In genomic region chr1:51564124-51564523, GRCh38 we compare ENCODE assay signal across 10 cellular contexts. TPM values are rescaled to one million over a fixed set of nuclear protein-coding genes. Genes with fewer than 3 reads are reported as not detected.
DNase-seq lines count a peak whose midpoint lies in the region; ATAC-seq and TF ChIP-seq lines count a peak whose summit lies in the region.
"Had no signal": no experiment of that assay in that cellular context is flagged by ENCODE, and none has a peak within 500 bp of the region (broad histone marks: within the 10 kb centered on the region; RNA-seq: fewer than 3 reads in every experiment).

No MANE protein-coding gene starts in this region.

- H3K4me3 ChIP-seq in sigmoid colon = no peak overlapping the region

- no peak for TF ChIP-seq CTCF in sigmoid colon (IDR thresholded peaks at IDR 0.05)

- in situ Hi-C loops in Caki2 (cut with HindIII; ENCODE audit: low pct_unique_long_range_greater_than_20kb, low sequenced_read_pairs) = no loop called here

- TF ChIP-seq POLR2A in sigmoid colon (IDR thresholded peaks at IDR 0.05) = no peak

- H3K4me3 Mint-ChIP-seq in activated naive CD8-positive, alpha-beta T cell treated with anti-CD3 and anti-CD28 coated beads, Interleukin-2, amount 50 U/mL, for 24 hours = no peak overlapping the region
- no peak overlapping the region for H3K4me3 Mint-ChIP-seq in memory B cell
- H3K4me3 Mint-ChIP-seq: nephron had no signal

- intact Hi-C loops in sigmoid colon (cut with DNase I) = no loop called here

- no peaks in the 10 kb centered on the region for H3K9me3 Mint-ChIP-seq in activated naive CD8-positive, alpha-beta T cell treated with anti-CD3 and anti-CD28 coated beads, Interleukin-2, amount 50 U/mL, for 24 hours
- H3K9me3 Mint-ChIP-seq in memory B cell = no peaks in the 10 kb centered on the region
- H3K9me3 Mint-ChIP-seq: nephron had no signal

- H3K9me3 ChIP-seq in sigmoid colon = no peaks in the 10 kb centered on the region

- ATAC-seq in GM21529 (IDR thresholded peaks at IDR 0.05; ENCODE audit: unreplicated experiment) (peak; percentile 55), memory B cell (ENCODE audit: low read depth) (peak; percentile 96), HG03159 (IDR thresholded peaks at IDR 0.05; ENCODE audit: unreplicated experiment) (no peak), GM21515 (IDR thresholded peaks at IDR 0.05; ENCODE audit: unreplicated experiment) (no peak)
- ATAC-seq in activated naive CD8-positive, alpha-beta T cell treated with anti-CD3 and anti-CD28 coated beads, Interleukin-2, amount 50 U/mL, for 24 hours = peak; percentile 55

- H3K27ac Mint-ChIP-seq in activated naive CD8-positive, alpha-beta T cell treated with anti-CD3 and anti-CD28 coated beads, Interleukin-2, amount 50 U/mL, for 24 hours = no peak overlapping the region
- no peak overlapping the region for H3K27ac Mint-ChIP-seq in memory B cell
- H3K27ac Mint-ChIP-seq: nephron had no signal

- H3K36me3 Mint-ChIP-seq in activated naive CD8-positive, alpha-beta T cell treated with anti-CD3 and anti-CD28 coated beads, Interleukin-2, amount 50 U/mL, for 24 hours (ENCODE audit: low read depth) = no peaks in the 10 kb centered on the region
- H3K36me3 Mint-ChIP-seq in memory B cell = no peaks in the 10 kb centered on the region

- TF ChIP-seq EP300 in sigmoid colon (IDR thresholded peaks at IDR 0.05) = no peak

- H3K27ac ChIP-seq in sigmoid colon = no peak overlapping the region

- no peaks in the 10 kb centered on the region for H3K27me3 ChIP-seq in sigmoid colon

- no peaks in the 10 kb centered on the region for H3K27me3 Mint-ChIP-seq in activated naive CD8-positive, alpha-beta T cell treated with anti-CD3 and anti-CD28 coated beads, Interleukin-2, amount 50 U/mL, for 24 hours
- no peaks in the 10 kb centered on the region for H3K27me3 Mint-ChIP-seq in memory B cell

- H3K4me1 Mint-ChIP-seq in activated naive CD8-positive, alpha-beta T cell treated with anti-CD3 and anti-CD28 coated beads, Interleukin-2, amount 50 U/mL, for 24 hours = peaks cover 24% of the 10 kb centered on the region
- H3K4me1 Mint-ChIP-seq in memory B cell = peaks cover 15% of the 10 kb centered on the region
- H3K4me1 Mint-ChIP-seq: nephron had no signal

- H3K4me1 ChIP-seq in sigmoid colon = peaks cover 0 to 41% (median 21%) of the 10 kb centered on the region in 4 donors

- DNase-seq in Caki2 (ENCODE audit: low read depth) (peak; percentile 39), memory B cell (ENCODE audit: low spot score in 2 of 2) (no peak), D341Med (ENCODE audit: low spot score) (no peak), sigmoid colon (no peak)
- no peak for DNase-seq in activated naive CD8-positive, alpha-beta T cell treated with anti-CD3 and anti-CD28 coated beads, Interleukin-2, amount 50 U/mL, for 24 hours
- DNase-seq: NCI-H1436 had no signal

- no peaks in the 10 kb centered on the region for H3K36me3 ChIP-seq in sigmoid colon

RNA-seq across cellular contexts. Expression of gene EPS15, which starts 45.1 kb away (rescaled TPM):
- 7.6 and 8.7 TPM in 2 replicates for total RNA-seq in Caki2 (2014; rRNA removed; shearing (Covaris generic); ENCODE audit: low replicate concordance)
- total RNA-seq in sigmoid colon = 100 to 1,000 TPM in 3 of 4 donors, 10 to 100 TPM in 1; 72.4 to 131 (median 103) TPM
- 10 to 100 TPM; 16.4 to 19.2 (median 18.6) TPM for polyA plus RNA-seq in sigmoid colon

RNA-seq across cellular contexts. Expression of gene OSBPL9, which starts 52.8 kb away (rescaled TPM):
- total RNA-seq in Caki2 (2014; rRNA removed; shearing (Covaris generic); ENCODE audit: low replicate concordance) = 75.0 and 76.5 TPM in 2 replicates
- total RNA-seq in sigmoid colon = 10 to 100 TPM; 49.7 to 81.5 (median 71.9) TPM
- polyA plus RNA-seq in sigmoid colon = 10 to 100 TPM; 31.8 to 34.9 (median 32.2) TPM

Comparison
In these comparisons a context has a peak if more than half of its experiments do, and no peak if none do; other contexts are left out.
1. ATAC-seq: peak in GM21529 (single experiment), activated naive CD8-positive, alpha-beta T cell treated with anti-CD3 and anti-CD28 coated beads, Interleukin-2, amount 50 U/mL, for 24 hours (single experiment) and memory B cell (single experiment); none in HG03159 (single experiment) and GM21515 (single experiment).